ENCODE assay signal across 29 cellular contexts in genomic region chr11:41781441-41781840, GRCh38.
"Had no signal": no experiment of that assay in that cellular context is flagged by ENCODE, and none has a peak within 500 bp of the region (broad histone marks: within the 10 kb centered on the region; RNA-seq: fewer than 3 reads in every experiment).

No MANE protein-coding gene starts in this region.

- H3K9me3 ChIP-seq: ascending aorta had no signal

- H3K36me3 ChIP-seq: ascending aorta, WERI-Rb-1 had no signal

- H3K27ac ChIP-seq: ascending aorta, WERI-Rb-1 had no signal

- H3K4me1 ChIP-seq: ascending aorta had no signal

- H3K4me3 ChIP-seq: ascending aorta had no signal

- DNase-seq: activated CD4-positive, alpha-beta memory T cell treated with anti-CD3 and anti-CD28 coated beads, Interleukin-2, amount 10 ng/mL, durations not matched to agents 7 days and 5 days; activated CD4-positive, alpha-beta T cell treated with anti-CD3 and anti-CD28 coated beads for 1 hour; activated CD4-positive, alpha-beta T cell treated with anti-CD3 and anti-CD28 coated beads for 36 hours; activated CD4-positive, alpha-beta T cell treated with anti-CD3 and anti-CD28 coated beads for 48 hours; activated CD4-positive, alpha-beta T cell treated with anti-CD3 and anti-CD28 coated beads, Interleukin-2, amount 10 ng/mL, durations not matched to agents 7 days and 5 days; activated CD4-positive, alpha-beta T cell treated with anti-CD3 and anti-CD28 coated beads, Interleukin-2, amount 50 U/mL, for 48 hours; activated CD4-positive, CD25-positive, alpha-beta regulatory T cell; activated CD8-positive, alpha-beta memory T cell treated with anti-CD3 and anti-CD28 coated beads for 24 hours; activated CD8-positive, alpha-beta memory T cell treated with anti-CD3 and anti-CD28 coated beads, Interleukin-2, amount 10 ng/mL, durations not matched to agents 7 days and 5 days; activated CD8-positive, alpha-beta memory T cell treated with anti-CD3 and anti-CD28 coated beads, Interleukin-2, amount 50 U/mL, for 48 hours; activated CD8-positive, alpha-beta T cell treated with anti-CD3 and anti-CD28 coated beads, Interleukin-2, amount 10 ng/mL, durations not matched to agents 7 days and 5 days; activated effector memory CD4-positive, alpha-beta T cell treated with Interleukin-2 at 50 U/mL for 16 hours; activated gamma-delta T cell; activated naive CD4-positive, alpha-beta T cell treated with anti-CD3 and anti-CD28 coated beads, Interleukin-2, amount 10 ng/mL, durations not matched to agents 7 days and 5 days; activated naive CD4-positive, alpha-beta T cell treated with Interleukin-2 at 50 U/mL for 16 hours; activated naive CD8-positive, alpha-beta T cell treated with anti-CD3 and anti-CD28 coated beads, Interleukin-2, amount 10 ng/mL, durations not matched to agents 7 days and 5 days; activated naive CD8-positive, alpha-beta T cell treated with anti-CD3 and anti-CD28 coated beads, Interleukin-2, amount 50 U/mL, for 24 hours; activated T-cell treated with anti-CD3 and anti-CD28 coated beads, Interleukin-2, amount 50 U/mL, for 24 hours; activated T-cell treated with anti-CD3 and anti-CD28 coated beads, Interleukin-2, amount 50 U/mL, for 48 hours; amygdala; anterior cingulate cortex; central memory CD4-positive, alpha-beta T cell; T-helper 1 cell; T-helper 2 cell; T-helper 9 cell; WERI-Rb-1 had no signal

- H3K27me3 ChIP-seq: ascending aorta had no signal

- ATAC-seq: activated CD4-positive, alpha-beta T cell treated with anti-CD3 and anti-CD28 coated beads for 36 hours; activated CD4-positive, CD25-positive, alpha-beta regulatory T cell treated with anti-CD3 and anti-CD28 coated beads, Interleukin-2, amount 50 U/mL, for 24 hours; activated CD8-positive, alpha-beta memory T cell treated with anti-CD3 and anti-CD28 coated beads, Interleukin-2, amount 10 ng/mL, durations not matched to agents 7 days and 5 days; activated CD8-positive, alpha-beta T cell treated with anti-CD3 and anti-CD28 coated beads, Interleukin-2, amount 10 ng/mL, durations not matched to agents 7 days and 5 days; activated naive CD8-positive, alpha-beta T cell treated with anti-CD3 and anti-CD28 coated beads, Interleukin-2, amount 50 U/mL, for 24 hours; WTC11 had no signal
